Comparison of ENCODE assay signal across 29 cellular contexts in the genomic region with DNA sequence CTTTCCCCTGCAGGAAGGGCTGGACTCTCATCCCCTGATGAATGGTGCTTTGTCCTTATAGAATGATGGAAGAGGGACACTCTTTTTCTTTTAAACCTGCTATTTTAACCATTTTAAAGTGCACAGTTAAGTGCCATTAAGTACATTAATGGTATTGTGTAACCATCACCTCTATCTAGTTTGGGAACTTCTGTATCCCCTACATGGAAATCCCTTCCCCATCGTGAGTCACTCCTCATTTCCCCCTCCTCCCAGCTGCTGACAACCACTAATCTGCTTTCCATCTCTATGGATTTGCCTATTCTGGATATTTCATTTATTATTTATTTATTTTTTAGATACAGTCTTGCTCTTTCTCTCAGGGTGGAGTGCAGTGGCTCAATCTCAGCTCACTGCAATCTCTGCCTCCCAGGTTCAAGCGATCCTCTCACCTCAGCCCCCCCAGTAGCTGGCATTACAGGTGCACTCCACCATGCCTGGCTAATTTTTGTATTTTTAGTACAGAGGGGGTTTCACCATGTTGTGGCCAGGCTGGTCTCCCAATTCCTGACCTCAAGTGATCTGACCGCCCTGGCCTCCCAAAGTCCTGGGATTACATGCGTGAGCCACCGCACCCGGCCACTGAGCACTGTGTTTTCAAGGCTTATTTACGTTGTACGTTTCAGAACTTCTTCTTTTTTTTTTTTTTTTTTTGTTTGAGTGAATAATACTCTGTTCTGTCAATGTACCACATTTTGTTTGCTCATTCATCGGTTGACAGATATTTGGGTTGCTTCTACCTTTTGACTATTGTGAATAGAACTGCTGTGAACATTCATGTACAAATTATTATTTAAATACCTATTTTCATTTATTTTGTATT. TPM values are rescaled to one million over a fixed set of nuclear protein-coding genes. Genes with fewer than 3 reads are reported as not detected.
DNase-seq lines count a peak whose midpoint lies in the region; ATAC-seq lines count a peak whose summit lies in the region.
"Had no signal": no experiment of that assay in that cellular context is flagged by ENCODE, and none has a peak within 500 bp of the region (broad histone marks: within the 10 kb centered on the region; RNA-seq: fewer than 3 reads in every experiment).

No MANE protein-coding gene starts in this region.

- H3K36me3 Mint-ChIP-seq in activated naive CD4-positive, alpha-beta T cell treated with anti-CD3 and anti-CD28 coated beads, Interleukin-2, amount 10 ng/mL, durations not matched to agents 7 days and 5 days: peaks cover 31% of the 10 kb centered on the region
- peaks cover 8% of the 10 kb centered on the region for H3K36me3 Mint-ChIP-seq in activated naive CD4-positive, alpha-beta T cell treated with anti-CD3 and anti-CD28 coated beads for 36 hours (ENCODE audit: low read depth)
- H3K36me3 Mint-ChIP-seq in activated naive CD8-positive, alpha-beta T cell treated with anti-CD3 and anti-CD28 coated beads, Interleukin-2, amount 50 U/mL, for 24 hours (ENCODE audit: low read depth): peaks cover 21% of the 10 kb centered on the region
- peaks cover 6% of the 10 kb centered on the region for H3K36me3 Mint-ChIP-seq in natural killer cell treated with Interleukin-12 subunit alpha and Interleukin-12 subunit beta and Interleukin-15 and Interleukin-18, amount 100 ng/mL, for 72 hours

- H3K27ac Mint-ChIP-seq in activated naive CD4-positive, alpha-beta T cell treated with anti-CD3 and anti-CD28 coated beads, Interleukin-2, amount 10 ng/mL, durations not matched to agents 7 days and 5 days: peak overlapping the region; percentile 52
- no peak overlapping the region for H3K27ac Mint-ChIP-seq in activated naive CD4-positive, alpha-beta T cell treated with anti-CD3 and anti-CD28 coated beads for 36 hours
- peak overlapping the region; percentile 52 for H3K27ac Mint-ChIP-seq in activated naive CD8-positive, alpha-beta T cell treated with anti-CD3 and anti-CD28 coated beads, Interleukin-2, amount 50 U/mL, for 24 hours
- H3K27ac Mint-ChIP-seq in natural killer cell treated with Interleukin-12 subunit alpha and Interleukin-12 subunit beta and Interleukin-15 and Interleukin-18, amount 100 ng/mL, for 72 hours: peak overlapping the region; percentile 56 to 76
- H3K27ac Mint-ChIP-seq: T-helper 2 cell treated with Interferon-gamma antibody and Interleukin-4, amounts not matched to agents 5 μg/mL and 100 μg/mL, for 36 hours; type B pancreatic cell had no signal

- no peak overlapping the region for H3K4me3 Mint-ChIP-seq in activated naive CD4-positive, alpha-beta T cell treated with anti-CD3 and anti-CD28 coated beads, Interleukin-2, amount 10 ng/mL, durations not matched to agents 7 days and 5 days
- H3K4me3 Mint-ChIP-seq in activated naive CD4-positive, alpha-beta T cell treated with anti-CD3 and anti-CD28 coated beads for 36 hours: no peak overlapping the region
- no peak overlapping the region for H3K4me3 Mint-ChIP-seq in activated naive CD8-positive, alpha-beta T cell treated with anti-CD3 and anti-CD28 coated beads, Interleukin-2, amount 50 U/mL, for 24 hours
- H3K4me3 Mint-ChIP-seq in natural killer cell treated with Interleukin-12 subunit alpha and Interleukin-12 subunit beta and Interleukin-15 and Interleukin-18, amount 100 ng/mL, for 72 hours: no peak overlapping the region
- H3K4me3 Mint-ChIP-seq: H9; T-helper 2 cell treated with Interferon-gamma antibody and Interleukin-4, amounts not matched to agents 5 μg/mL and 100 μg/mL, for 36 hours; type B pancreatic cell had no signal

- no peaks in the 10 kb centered on the region for H3K27me3 Mint-ChIP-seq in activated naive CD4-positive, alpha-beta T cell treated with anti-CD3 and anti-CD28 coated beads, Interleukin-2, amount 10 ng/mL, durations not matched to agents 7 days and 5 days
- no peaks in the 10 kb centered on the region for H3K27me3 Mint-ChIP-seq in activated naive CD4-positive, alpha-beta T cell treated with anti-CD3 and anti-CD28 coated beads for 36 hours (ENCODE audit: low read depth)
- no peaks in the 10 kb centered on the region for H3K27me3 Mint-ChIP-seq in activated naive CD8-positive, alpha-beta T cell treated with anti-CD3 and anti-CD28 coated beads, Interleukin-2, amount 50 U/mL, for 24 hours
- no peaks in the 10 kb centered on the region for H3K27me3 Mint-ChIP-seq in natural killer cell treated with Interleukin-12 subunit alpha and Interleukin-12 subunit beta and Interleukin-15 and Interleukin-18, amount 100 ng/mL, for 72 hours
- H3K27me3 Mint-ChIP-seq: type B pancreatic cell had no signal

- CTCF ChIA-PET in activated naive CD4-positive, alpha-beta T cell treated with anti-CD3 and anti-CD28 coated beads, Interleukin-2, amount 10 ng/mL, durations not matched to agents 7 days and 5 days (lab: Charles Lee): interaction anchor here (0.6 kb wide), 1 partner anchor 14 kb away, joined by 3 read pairs; no protein-coding TSS in a partner anchor
- CTCF ChIA-PET in activated naive CD4-positive, alpha-beta T cell treated with anti-CD3 and anti-CD28 coated beads for 36 hours (lab: Charles Lee): no interaction called here

- ATAC-seq in activated naive CD8-positive, alpha-beta T cell treated with anti-CD3 and anti-CD28 coated beads, Interleukin-2, amount 50 U/mL, for 24 hours: no peak
- no peak for ATAC-seq in natural killer cell treated with Interleukin-12 subunit alpha and Interleukin-12 subunit beta and Interleukin-15 and Interleukin-18, amount 100 ng/mL, for 72 hours
- no peak for ATAC-seq in GM19035 (IDR thresholded peaks at IDR 0.05; ENCODE audit: unreplicated experiment)
- ATAC-seq: foreskin keratinocyte, left colon, right cardiac atrium had no signal

- H3K9me3 Mint-ChIP-seq in activated naive CD4-positive, alpha-beta T cell treated with anti-CD3 and anti-CD28 coated beads, Interleukin-2, amount 10 ng/mL, durations not matched to agents 7 days and 5 days: no peaks in the 10 kb centered on the region
- no peaks in the 10 kb centered on the region for H3K9me3 Mint-ChIP-seq in activated naive CD4-positive, alpha-beta T cell treated with anti-CD3 and anti-CD28 coated beads for 36 hours
- H3K9me3 Mint-ChIP-seq in activated naive CD8-positive, alpha-beta T cell treated with anti-CD3 and anti-CD28 coated beads, Interleukin-2, amount 50 U/mL, for 24 hours: no peaks in the 10 kb centered on the region
- H3K9me3 Mint-ChIP-seq in natural killer cell treated with Interleukin-12 subunit alpha and Interleukin-12 subunit beta and Interleukin-15 and Interleukin-18, amount 100 ng/mL, for 72 hours: no peaks in the 10 kb centered on the region
- H3K9me3 Mint-ChIP-seq: H9; T-helper 2 cell treated with Interferon-gamma antibody and Interleukin-4, amounts not matched to agents 5 μg/mL and 100 μg/mL, for 36 hours; type B pancreatic cell had no signal

- H3K4me1 Mint-ChIP-seq in activated naive CD4-positive, alpha-beta T cell treated with anti-CD3 and anti-CD28 coated beads, Interleukin-2, amount 10 ng/mL, durations not matched to agents 7 days and 5 days: peaks cover 38% of the 10 kb centered on the region
- H3K4me1 Mint-ChIP-seq in activated naive CD4-positive, alpha-beta T cell treated with anti-CD3 and anti-CD28 coated beads for 36 hours (ENCODE audit: low read depth): peaks cover 31% of the 10 kb centered on the region
- peaks cover 55% of the 10 kb centered on the region for H3K4me1 Mint-ChIP-seq in activated naive CD8-positive, alpha-beta T cell treated with anti-CD3 and anti-CD28 coated beads, Interleukin-2, amount 50 U/mL, for 24 hours
- H3K4me1 Mint-ChIP-seq in natural killer cell treated with Interleukin-12 subunit alpha and Interleukin-12 subunit beta and Interleukin-15 and Interleukin-18, amount 100 ng/mL, for 72 hours (ENCODE audit: low read depth in 2 of 2): peaks cover 42 to 60% of the 10 kb centered on the region in 2 donors

- no peak for DNase-seq in activated naive CD4-positive, alpha-beta T cell treated with anti-CD3 and anti-CD28 coated beads, Interleukin-2, amount 10 ng/mL, durations not matched to agents 7 days and 5 days
- no peak for DNase-seq in activated naive CD4-positive, alpha-beta T cell treated with anti-CD3 and anti-CD28 coated beads for 36 hours
- no peak for DNase-seq in activated naive CD8-positive, alpha-beta T cell treated with anti-CD3 and anti-CD28 coated beads, Interleukin-2, amount 50 U/mL, for 24 hours
- DNase-seq in natural killer cell treated with Interleukin-12 subunit alpha and Interleukin-12 subunit beta and Interleukin-15 and Interleukin-18, amount 100 ng/mL, for 72 hours (ENCODE audit: low spot score): no peak
- DNase-seq in NCI-H1105 (lab: John Stamatoyannopoulos, UW) (no peak), dedifferentiated amniotic fluid mesenchymal stem cell (ENCODE audit: extremely low spot score) (no peak), SW 1271 (lab: John Stamatoyannopoulos, UW) (no peak)
- DNase-seq: activated CD4-positive, alpha-beta T cell treated with anti-CD3 and anti-CD28 coated beads, Interleukin-2, amount 50 U/mL, for 4 hours; activated effector memory CD4-positive, alpha-beta T cell treated with anti-CD3 and anti-CD28 coated beads, Interleukin-2, amount 50 U/mL, for 16 hours; adrenal gland; brain microvascular endothelial cell; Calu3; DND-41; effector memory CD4-positive, alpha-beta T cell; foreskin keratinocyte; H9; left colon; mesenchymal stem cell; NCI-H1417 treated with DMSO at 0.1 percent for 48 hours; NCI-H2107; NCI-H446; NCI-H82; OCI-M1; ovary; right cardiac atrium; SK-N-SH had no signal

- intact Hi-C loops in activated naive CD4-positive, alpha-beta T cell treated with anti-CD3 and anti-CD28 coated beads for 36 hours (cut with micrococcal nuclease): no loop called here

RNA-seq across cellular contexts. Expression of gene DGKD, which starts 15.8 kb away (rescaled TPM):
- 10 to 100 TPM; 68.9 to 72.3 TPM for total RNA-seq in activated naive CD4-positive, alpha-beta T cell treated with anti-CD3 and anti-CD28 coated beads for 36 hours
- total RNA-seq in natural killer cell treated with Interleukin-12 subunit alpha and Interleukin-12 subunit beta and Interleukin-15 and Interleukin-18, amount 100 ng/mL, for 72 hours: 100 to 1,000 TPM in 1 of 2 donors, 10 to 100 TPM in 1; 82.4 to 124 TPM
